In genomic region chrX:74009041-74009440, GRCh38 we compare ENCODE assay signal across 11 cellular contexts.
"Had no signal": no experiment of that assay in that cellular context is flagged by ENCODE, and none has a peak within 500 bp of the region (broad histone marks: within the 10 kb centered on the region; RNA-seq: fewer than 3 reads in every experiment).

No MANE protein-coding gene starts in this region.

- H3K27me3 ChIP-seq: neutrophil had no signal

- H3K27ac ChIP-seq: lower lobe of right lung, neutrophil, WERI-Rb-1 had no signal

- H3K27me3 Mint-ChIP-seq: activated CD4-positive, alpha-beta T cell treated with anti-CD3 and anti-CD28 coated beads, Interleukin-2, amount 10 ng/mL, durations not matched to agents 7 days and 5 days; brain; naive B cell; T-cell had no signal

- H3K4me1 Mint-ChIP-seq: brain, naive B cell had no signal

- H3K4me1 ChIP-seq: lower lobe of right lung had no signal

- H3K9me3 ChIP-seq: lower lobe of right lung, neutrophil had no signal

- H3K4me3 Mint-ChIP-seq: activated CD4-positive, alpha-beta T cell treated with anti-CD3 and anti-CD28 coated beads, Interleukin-2, amount 10 ng/mL, durations not matched to agents 7 days and 5 days; brain; naive B cell; T-cell had no signal

- H3K9me3 Mint-ChIP-seq: activated T-helper 2 cell treated with anti-CD3 and anti-CD28 coated beads, Interferon-gamma antibody, Interleukin-2, Interleukin-4, amounts not matched to agents 10 μg/mL and 5 μg/mL and 100 μg/mL, durations not matched to agents 14 hours and 24 hours and 36 hours had no signal

- H3K4me3 ChIP-seq: lower lobe of right lung had no signal

- DNase-seq: activated CD4-positive, alpha-beta T cell treated with anti-CD3 and anti-CD28 coated beads, Interleukin-2, amount 10 ng/mL, durations not matched to agents 7 days and 5 days; activated naive CD4-positive, alpha-beta T cell treated with anti-CD3 and anti-CD28 coated beads, Interleukin-2, amount 50 U/mL, for 16 hours; activated T-cell treated with anti-CD3 and anti-CD28 coated beads for 4 hours; kidney glomerular epithelial cell; lower lobe of right lung; naive B cell; T-cell; WERI-Rb-1 had no signal

- H3K36me3 ChIP-seq: lower lobe of right lung, neutrophil had no signal

- ATAC-seq: lower lobe of right lung, T-cell had no signal

- H3K27ac Mint-ChIP-seq: activated CD4-positive, alpha-beta T cell treated with anti-CD3 and anti-CD28 coated beads, Interleukin-2, amount 10 ng/mL, durations not matched to agents 7 days and 5 days; activated T-helper 2 cell treated with anti-CD3 and anti-CD28 coated beads, Interferon-gamma antibody, Interleukin-2, Interleukin-4, amounts not matched to agents 10 μg/mL and 5 μg/mL and 100 μg/mL, durations not matched to agents 14 hours and 24 hours and 36 hours; T-cell had no signal
